ENCODE assay signal across 1 cellular context in the genomic region with DNA sequence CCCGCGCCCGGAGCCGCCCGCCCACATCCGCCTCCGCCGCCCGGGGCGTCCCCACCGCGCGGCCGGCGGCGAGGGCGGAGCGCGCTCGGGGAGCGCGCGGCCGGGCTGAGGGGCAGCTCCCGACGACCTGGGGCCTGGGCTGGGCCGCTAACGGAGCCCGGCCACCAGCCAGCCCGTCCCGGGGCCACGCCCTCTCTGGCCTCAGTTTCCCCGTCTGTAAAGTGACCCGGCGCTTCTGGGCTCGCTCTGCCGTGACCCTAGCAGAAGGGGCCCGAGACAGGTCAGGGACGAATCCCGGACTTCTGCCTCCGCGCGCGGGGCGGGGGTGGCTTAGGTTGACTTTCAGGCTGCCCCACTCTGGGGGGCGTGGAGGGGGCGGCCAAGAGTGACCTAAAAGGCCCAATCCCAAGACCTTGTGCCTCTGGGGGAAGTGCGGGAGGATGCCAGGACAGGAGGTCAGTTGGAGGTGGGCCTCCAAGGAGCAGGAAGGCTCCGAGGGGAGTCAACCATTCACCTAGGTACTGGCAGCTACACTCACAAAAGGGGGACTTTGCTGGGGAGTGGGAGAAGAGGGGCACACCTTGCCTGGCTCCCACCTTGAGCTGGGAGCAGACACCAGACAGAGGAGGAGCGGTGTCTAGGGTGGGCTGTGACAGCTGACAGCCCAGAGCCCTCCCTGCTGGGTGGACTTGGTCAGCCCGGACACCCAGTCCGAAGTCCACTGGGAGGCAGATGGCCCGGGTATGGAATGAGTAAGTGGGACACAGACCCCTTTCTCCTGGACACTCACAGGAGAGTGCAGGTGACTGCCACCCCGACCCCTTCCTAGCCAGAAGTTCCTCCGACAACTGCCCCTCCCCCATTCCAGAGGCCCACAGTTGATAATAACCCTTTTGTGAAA.
TF ChIP-seq lines count a peak whose summit lies in the region.

No MANE protein-coding gene starts in this region.

TF ChIP-seq in K562, 482 proteins besides CTCF, POLR2A, EP300 and RAD21 (continued from another document):
- TF ChIP-seq RBM39 (optimal IDR thresholded peaks at IDR 0.05; ENCODE audit: low read depth, low read length) (no peak), CREBBP (IDR thresholded peaks at IDR 0.05; ENCODE audit: low read depth, low read length) (no peak), ZBTB7A (IDR thresholded peaks at IDR 0.05; ENCODE audit: borderline replicate concordance, control insufficient read depth, low read depth, low read length) (peak; percentile 29; the same call in 1 of the 2 replicates), CTBP1 (IDR thresholded peaks at IDR 0.05; ENCODE audit: borderline replicate concordance) (peak; percentile 40; the same call in 1 of the 2 replicates), TAF1 (IDR thresholded peaks at IDR 0.05; ENCODE audit: control insufficient read depth, extremely low read depth, insufficient read depth, low read length, severe bottlenecking) (peak; percentile 19), POLR2G (IDR thresholded peaks at IDR 0.05; ENCODE audit: low read depth, low read length) (peak; percentile 82), C11orf30 (IDR thresholded peaks at IDR 0.05; ENCODE audit: low read depth) (no peak), CCNT2 (IDR thresholded peaks at IDR 0.05; ENCODE audit: borderline replicate concordance, extremely low read depth, insufficient read length, low read depth, low read length) (peak; percentile 57), ZNF3 (CRISPR knock-in tag; IDR thresholded peaks at IDR 0.05) (no peak), YY1 (IDR thresholded peaks at IDR 0.05; ENCODE audit: borderline replicate concordance in 1 of 3, control insufficient read depth in 1 of 3, extremely low read depth in 1 of 3, insufficient read depth in 3 of 3, insufficient read length in 1 of 3, insufficient replicate concordance in 2 of 3, low read depth in 1 of 3, low read length in 2 of 3) (peak in 1 of 3 experiments; percentile 7), CXXC5 (CRISPR knock-in tag; IDR thresholded peaks at IDR 0.05) (peak; percentile 51; the same call in 1 of the 2 replicates), BCOR (IDR thresholded peaks at IDR 0.05) (0 out of 2 replicates have a peak, but pooled peaks have one; percentile 54)
TF ChIP-seq in K562: peak in this region for 27.
